In the genomic region with DNA sequence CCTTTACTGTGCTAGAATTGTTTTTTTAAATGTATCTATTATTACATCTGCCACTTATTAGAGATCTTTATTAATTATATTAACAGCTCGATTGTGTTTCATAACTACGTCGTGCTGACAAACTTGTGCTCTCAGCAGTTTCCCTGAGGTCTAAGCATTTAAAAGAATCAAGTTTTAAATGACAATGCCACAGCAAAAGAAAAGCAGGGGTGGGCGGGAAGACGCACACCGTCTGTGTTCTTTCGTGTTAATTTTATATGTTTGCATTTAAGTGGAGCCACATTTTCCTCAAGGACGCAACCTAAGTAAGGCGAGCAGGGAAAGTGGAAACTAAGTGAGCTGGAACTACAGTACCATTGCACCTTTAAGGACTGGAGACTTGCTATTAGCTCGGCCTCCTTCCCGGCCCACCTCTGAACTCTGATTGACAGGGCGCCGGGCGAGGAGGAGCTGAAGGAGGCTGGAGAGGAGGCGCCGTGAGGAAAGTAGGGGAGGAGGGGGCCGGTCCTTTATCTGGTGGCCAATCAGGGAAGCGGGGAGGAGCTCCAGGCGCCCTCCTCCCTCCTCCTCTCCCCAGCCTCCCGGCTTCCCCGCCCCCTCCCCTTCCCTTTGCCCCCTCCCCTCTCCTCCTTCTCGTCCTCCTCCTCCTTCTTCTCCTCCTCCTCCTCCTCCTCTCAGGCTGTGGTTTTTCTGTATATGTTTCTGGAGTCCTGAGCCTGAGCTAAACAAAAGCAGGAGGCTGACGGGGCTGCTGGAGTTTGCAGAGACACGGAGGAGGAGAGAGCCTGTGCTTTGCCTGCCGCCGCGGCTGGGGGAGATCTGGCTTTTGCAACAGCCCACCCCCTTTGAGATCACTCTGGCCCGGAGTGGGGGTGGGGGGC, we compare ENCODE assay signal across 8 cellular contexts. TPM values are rescaled to one million over a fixed set of nuclear protein-coding genes. Genes with fewer than 3 reads are reported as not detected.
A peak's percentile ranks its signal among the peaks of the same experiment; 100 is the strongest.
DNase-seq lines count a peak whose midpoint lies in the region; TF ChIP-seq lines count a peak whose summit lies in the region.

A gene (plus strand): TSS at position 724 of the 881 bp plus-strand sequence.

- no peak within 1 kb of the TSS for H3K27ac Mint-ChIP-seq in activated naive CD8-positive, alpha-beta T cell treated with anti-CD3 and anti-CD28 coated beads for 36 hours

- no peaks in the 10 kb centered on the region for H3K9me3 ChIP-seq in SK-N-MC (ENCODE audit: low read depth, low read length)

- peak within 1 kb of the TSS; percentile 78 for H3K4me3 Mint-ChIP-seq in activated naive CD8-positive, alpha-beta T cell treated with anti-CD3 and anti-CD28 coated beads for 36 hours

- no peaks in the 10 kb centered on the region for H3K9me3 Mint-ChIP-seq in activated naive CD8-positive, alpha-beta T cell treated with anti-CD3 and anti-CD28 coated beads for 36 hours

- peaks cover 55% of the 10 kb centered on the region for H3K27me3 Mint-ChIP-seq in activated naive CD8-positive, alpha-beta T cell treated with anti-CD3 and anti-CD28 coated beads for 36 hours

- POLR2A ChIA-PET in HEK293T (lab: Yijun Ruan, JAX), result interaction anchor here (0.6 to 1.2 kb wide), 17 partner anchors 9 to 229 kb away, joined by 3 to 12 read pairs (median 3); no protein-coding TSS in a partner anchor

- peak within 1 kb of the TSS; percentile 93 for H3K4me3 ChIP-seq in SK-N-MC

- CTCF ChIA-PET in HEK293T (lab: Yijun Ruan, JAX), result interaction anchor here (0.9 to 1.3 kb wide), 3 partner anchors 20 to 48 kb away, joined by 3 to 4 read pairs (median 3); no protein-coding TSS in a partner anchor

- peaks cover 8% of the 10 kb centered on the region for H3K4me1 Mint-ChIP-seq in activated naive CD8-positive, alpha-beta T cell treated with anti-CD3 and anti-CD28 coated beads for 36 hours

- H3K36me3 Mint-ChIP-seq in activated naive CD8-positive, alpha-beta T cell treated with anti-CD3 and anti-CD28 coated beads for 36 hours, result no peaks in the 10 kb centered on the region

- DNase-seq in ELR (ENCODE audit: low read depth) (peak; percentile 98), HEK293T (ENCODE audit: extremely low spot score) (peak; percentile 96), NAMALWA (ENCODE audit: low spot score) (peak; percentile 96), SK-N-MC (ENCODE audit: low read depth, low spot score) (peak; percentile 91), glomerular visceral epithelial cell (ENCODE audit: extremely low spot score) (peak; percentile 93), nucleus accumbens (lab: John Stamatoyannopoulos, UW) (peak; percentile 73 to 99 (median 96)), substantia nigra (lab: John Stamatoyannopoulos, UW) (peak; percentile 66 to 99 (median 94))
- peak; percentile 78 for DNase-seq in activated naive CD8-positive, alpha-beta T cell treated with anti-CD3 and anti-CD28 coated beads for 36 hours

- H3K36me3 ChIP-seq in SK-N-MC (ENCODE audit: insufficient read depth, low read length), result no peaks in the 10 kb centered on the region

- H3K27ac ChIP-seq in SK-N-MC, result peak within 1 kb of the TSS; percentile 90
- H3K27ac ChIP-seq in substantia nigra (ENCODE audit: low read depth, low read length, poor library complexity, severe bottlenecking), result peak within 1 kb of the TSS; percentile 77

- H3K9ac ChIP-seq in SK-N-MC (ENCODE audit: insufficient read length), result peak within 1 kb of the TSS; percentile 91

TF ChIP-seq in HEK293T, 16 proteins besides CTCF, POLR2A, EP300 and RAD21:
- TF ChIP-seq FOXK2 (IDR thresholded peaks at IDR 0.05) (no peak), L3MBTL2 (conservative IDR thresholded peaks at IDR 0.05) (peak; percentile 42; the same call in 1 of the 2 replicates), FOXM1 (IDR thresholded peaks at IDR 0.05; ENCODE audit: borderline replicate concordance) (peak; percentile 10; the same call in 1 of the 2 replicates), FOXA1 (IDR thresholded peaks at IDR 0.05) (no peak), HDGF (IDR thresholded peaks at IDR 0.05; ENCODE audit: borderline replicate concordance) (peak; percentile 88; the same call in 1 of the 2 replicates), NFRKB (IDR thresholded peaks at IDR 0.05) (no peak), SUZ12 (IDR thresholded peaks at IDR 0.05) (no peak), ZNF384 (IDR thresholded peaks at IDR 0.05) (no peak), BHLHE40 (IDR thresholded peaks at IDR 0.05; ENCODE audit: borderline replicate concordance) (no peak), ARNT (IDR thresholded peaks at IDR 0.05) (peak; percentile 92), CTBP1 (IDR thresholded peaks at IDR 0.05; ENCODE audit: borderline replicate concordance) (no peak), ELF4 (IDR thresholded peaks at IDR 0.05) (no peak), LEF1 (IDR thresholded peaks at IDR 0.05; ENCODE audit: borderline replicate concordance) (no peak), SP1 (IDR thresholded peaks at IDR 0.05) (no peak), TARDBP (IDR thresholded peaks at IDR 0.05) (no peak)
- TF ChIP-seq, protein P1, sequence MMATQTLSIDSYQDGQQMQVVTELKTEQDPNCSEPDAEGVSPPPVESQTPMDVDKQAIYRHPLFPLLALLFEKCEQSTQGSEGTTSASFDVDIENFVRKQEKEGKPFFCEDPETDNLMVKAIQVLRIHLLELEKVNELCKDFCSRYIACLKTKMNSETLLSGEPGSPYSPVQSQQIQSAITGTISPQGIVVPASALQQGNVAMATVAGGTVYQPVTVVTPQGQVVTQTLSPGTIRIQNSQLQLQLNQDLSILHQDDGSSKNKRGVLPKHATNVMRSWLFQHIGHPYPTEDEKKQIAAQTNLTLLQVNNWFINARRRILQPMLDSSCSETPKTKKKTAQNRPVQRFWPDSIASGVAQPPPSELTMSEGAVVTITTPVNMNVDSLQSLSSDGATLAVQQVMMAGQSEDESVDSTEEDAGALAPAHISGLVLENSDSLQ (IDR thresholded peaks at IDR 0.05), result peak; percentile 99
TF ChIP-seq in HEK293T: peak in this region for 5.

RNA-seq across cellular contexts. Expression of the gene that starts here (rescaled TPM):
- total RNA-seq in activated naive CD8-positive, alpha-beta T cell treated with anti-CD3 and anti-CD28 coated beads for 36 hours, result under 1 TPM in 1 of 2 experiments, not detected in 1; 0.04 TPM

Comparison
In these comparisons a context has a peak if more than half of its experiments do, and no peak if none do; other contexts are left out.
1. Peak in every context shown above with its lines: DNase-seq, H3K4me3 ChIP-seq and H3K27ac ChIP-seq.
2. Peak in DNase-seq in activated naive CD8-positive, alpha-beta T cell treated with anti-CD3 and anti-CD28 coated beads for 36 hours; RNA of the gene not detected or under 1 TPM.